In genomic region chr22:40709752-40710413, GRCh38 we compare ENCODE assay signal across 11 cellular contexts. TPM values are rescaled to one million over a fixed set of nuclear protein-coding genes. Genes with fewer than 3 reads are reported as not detected.
DNase-seq lines count a peak whose midpoint lies in the region; TF ChIP-seq lines count a peak whose summit lies in the region.
"Had no signal": no experiment of that assay in that cellular context is flagged by ENCODE, and none has a peak within 500 bp of the region (broad histone marks: within the 10 kb centered on the region; RNA-seq: fewer than 3 reads in every experiment).

No MANE protein-coding gene starts in this region.

- H3K27me3 ChIP-seq in CD4-positive, alpha-beta memory T cell (ENCODE audit: insufficient read depth, low read length): no peaks in the 10 kb centered on the region
- no peaks in the 10 kb centered on the region for H3K27me3 ChIP-seq in esophagus muscularis mucosa
- H3K27me3 ChIP-seq in muscle layer of duodenum (ENCODE audit: low read depth, low read length): peaks cover 5% of the 10 kb centered on the region

- H3K4me3 ChIP-seq in CD4-positive, alpha-beta memory T cell (ENCODE audit: low read length in 2 of 2): no peak overlapping the region
- H3K4me3 ChIP-seq in esophagus muscularis mucosa (no peak overlapping the region), muscle layer of duodenum (ENCODE audit: low read depth in 1 of 2, low read length in 2 of 2) (peak overlapping the region in 1 of 2 donors; percentile 22)

- no peaks in the 10 kb centered on the region for H3K36me3 Mint-ChIP-seq in CD4-positive, alpha-beta memory T cell

- intact Hi-C loops in CD4-positive, alpha-beta memory T cell (cut with micrococcal nuclease): no loop called here
- intact Hi-C loops in esophagus muscularis mucosa (cut with DNase I): no loop called here

- no peak for TF ChIP-seq POLR2A in esophagus muscularis mucosa (IDR thresholded peaks at IDR 0.05; ENCODE audit: low read depth)

- no peak for TF ChIP-seq EP300 in esophagus muscularis mucosa (IDR thresholded peaks at IDR 0.05)

- no peak for DNase-seq in CD4-positive, alpha-beta memory T cell
- peak; percentile 62 for DNase-seq in NCI-H69 (lab: John Stamatoyannopoulos, UW)
- DNase-seq in esophagus muscularis mucosa (ENCODE audit: extremely low spot score): no peak
- DNase-seq in NCI-H2107 treated with DMSO at 0.1 percent for 48 hours (lab: John Stamatoyannopoulos, UW; ENCODE audit: unreplicated experiment): no peak
- no peak for DNase-seq in occipital lobe (lab: John Stamatoyannopoulos, UW)
- no peak for DNase-seq in NCI-H187 treated with DMSO at 0.1 percent for 48 hours (lab: John Stamatoyannopoulos, UW)
- no peak for DNase-seq in substantia nigra (lab: John Stamatoyannopoulos, UW)
- DNase-seq: activated CD4-positive, alpha-beta T cell treated with anti-CD3 and anti-CD28 coated beads, Interleukin-2, amount 10 ng/mL, durations not matched to agents 7 days and 5 days; NCI-H2227 treated with DMSO at 0.1 percent for 48 hours had no signal

- H3K9me3 ChIP-seq in CD4-positive, alpha-beta memory T cell (ENCODE audit: control insufficient read depth in 1 of 2, low read length in 2 of 2): no peaks in the 10 kb centered on the region
- H3K9me3 ChIP-seq in esophagus muscularis mucosa: no peaks in the 10 kb centered on the region
- no peaks in the 10 kb centered on the region for H3K9me3 ChIP-seq in muscle layer of duodenum (ENCODE audit: control insufficient read depth in 1 of 2, low read length in 2 of 2)

- TF ChIP-seq CTCF in esophagus muscularis mucosa (IDR thresholded peaks at IDR 0.05): no peak

- peaks cover 9% of the 10 kb centered on the region for H3K4me1 ChIP-seq in CD4-positive, alpha-beta memory T cell (ENCODE audit: insufficient read depth, low read length)
- H3K4me1 ChIP-seq in esophagus muscularis mucosa (peaks cover 29 to 45% (median 40%) of the 10 kb centered on the region in 4 donors), muscle layer of duodenum (ENCODE audit: control insufficient read depth in 1 of 2, insufficient read depth in 2 of 2, low read length in 2 of 2) (peaks cover 0 to 21% of the 10 kb centered on the region in 2 donors)

- H3K9me3 Mint-ChIP-seq in CD4-positive, alpha-beta memory T cell: peaks cover 0 to 2% (median 0%) of the 10 kb centered on the region in 8 donors
- H3K9me3 Mint-ChIP-seq: activated CD4-positive, alpha-beta T cell treated with anti-CD3 and anti-CD28 coated beads, Interleukin-2, amount 10 ng/mL, durations not matched to agents 7 days and 5 days; central memory CD8-positive, alpha-beta T cell had no signal

- CTCF ChIA-PET in CD4-positive, alpha-beta memory T cell (lab: Charles Lee; ENCODE audit: partially characterized antibody): interaction anchor here (0.7 to 3.1 kb wide), 4 partner anchors 27 to 189 kb away, joined by 3 to 22 read pairs (median 10); no protein-coding TSS in a partner anchor

- no peaks in the 10 kb centered on the region for H3K36me3 ChIP-seq in CD4-positive, alpha-beta memory T cell (ENCODE audit: insufficient read depth, low read length)
- H3K36me3 ChIP-seq in esophagus muscularis mucosa (no peaks in the 10 kb centered on the region), muscle layer of duodenum (ENCODE audit: control insufficient read depth in 1 of 2, insufficient read depth in 2 of 2, low read length in 2 of 2) (no peaks in the 10 kb centered on the region)

- no peak overlapping the region for H3K4me3 Mint-ChIP-seq in CD4-positive, alpha-beta memory T cell
- H3K4me3 Mint-ChIP-seq: activated CD4-positive, alpha-beta T cell treated with anti-CD3 and anti-CD28 coated beads, Interleukin-2, amount 10 ng/mL, durations not matched to agents 7 days and 5 days; central memory CD8-positive, alpha-beta T cell had no signal

- peak overlapping the region in 5 of 7 donors; percentile 36 to 93 (median 65) for H3K27ac Mint-ChIP-seq in CD4-positive, alpha-beta memory T cell

- peaks cover 7 to 12% (median 9%) of the 10 kb centered on the region in 4 donors for H3K4me1 Mint-ChIP-seq in CD4-positive, alpha-beta memory T cell

- POLR2A ChIA-PET in CD4-positive, alpha-beta memory T cell (lab: Charles Lee; ENCODE audit: partially characterized antibody): interaction anchor here (2.3 kb wide), 1 partner anchor 22 kb away, joined by 8 read pairs; no protein-coding TSS in a partner anchor

- no peak overlapping the region for H3K27ac ChIP-seq in CD4-positive, alpha-beta memory T cell (ENCODE audit: low read depth, low read length)
- peak overlapping the region; percentile 24 to 63 (median 58) for H3K27ac ChIP-seq in esophagus muscularis mucosa (replicated peaks in 1 of 4)
- peak overlapping the region; percentile 17 for H3K27ac ChIP-seq in muscle layer of duodenum (ENCODE audit: low read length)
- H3K27ac ChIP-seq in substantia nigra (ENCODE audit: low read depth, low read length, poor library complexity, severe bottlenecking): no peak overlapping the region

- WGBS in esophagus muscularis mucosa: 17% methylated on average over 6 of the region's 6 CpGs

- no peaks in the 10 kb centered on the region for H3K27me3 Mint-ChIP-seq in CD4-positive, alpha-beta memory T cell

RNA-seq across cellular contexts. Expression of gene MCHR1, which starts 30.6 kb away (rescaled TPM):
- not detected for total RNA-seq in CD4-positive, alpha-beta memory T cell
- not detected for polyA plus RNA-seq in CD4-positive, alpha-beta memory T cell
- 1 to 10 TPM in 1 of 4 donors, under 1 TPM in 1, not detected in 2; 0.33 to 2.1 TPM for total RNA-seq in esophagus muscularis mucosa
- total RNA-seq in occipital lobe: 0.62 TPM
- total RNA-seq: activated CD4-positive, alpha-beta T cell treated with anti-CD3 and anti-CD28 coated beads, Interleukin-2, amount 10 ng/mL, durations not matched to agents 7 days and 5 days had no signal

Comparison
In these comparisons a context has a peak if more than half of its experiments do, and no peak if none do; other contexts are left out.
1. H3K27ac ChIP-seq: peak in esophagus muscularis mucosa (4 of 4) and muscle layer of duodenum (single experiment); none in CD4-positive, alpha-beta memory T cell (single experiment) and substantia nigra (single experiment).